In the genomic region with DNA sequence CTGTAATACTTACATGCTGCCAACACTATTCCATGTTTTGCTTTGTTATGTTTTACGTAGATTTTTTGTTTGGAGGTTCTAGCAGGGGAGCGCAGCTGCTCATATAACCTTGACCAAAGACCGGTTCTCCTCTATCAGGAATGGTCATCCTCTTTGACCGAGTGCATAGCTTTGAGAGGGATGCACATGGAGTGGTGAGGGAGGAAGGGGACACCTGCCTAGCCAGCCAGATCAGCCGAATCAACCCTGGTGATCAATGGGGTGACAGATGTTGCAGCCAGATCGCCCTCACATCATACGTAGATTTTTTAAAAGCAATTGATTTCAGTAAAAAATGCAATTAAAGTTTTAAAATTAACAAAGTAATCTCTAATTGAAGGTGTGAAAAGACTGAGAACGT, we compare ENCODE assay signal across 1 cellular context.
TF ChIP-seq lines count a peak whose summit lies in the region.

No MANE protein-coding gene starts in this region.

TF ChIP-seq in WTC11, 78 proteins besides CTCF, POLR2A, EP300 and RAD21 (continued from another document):
- TF ChIP-seq, protein P1, sequence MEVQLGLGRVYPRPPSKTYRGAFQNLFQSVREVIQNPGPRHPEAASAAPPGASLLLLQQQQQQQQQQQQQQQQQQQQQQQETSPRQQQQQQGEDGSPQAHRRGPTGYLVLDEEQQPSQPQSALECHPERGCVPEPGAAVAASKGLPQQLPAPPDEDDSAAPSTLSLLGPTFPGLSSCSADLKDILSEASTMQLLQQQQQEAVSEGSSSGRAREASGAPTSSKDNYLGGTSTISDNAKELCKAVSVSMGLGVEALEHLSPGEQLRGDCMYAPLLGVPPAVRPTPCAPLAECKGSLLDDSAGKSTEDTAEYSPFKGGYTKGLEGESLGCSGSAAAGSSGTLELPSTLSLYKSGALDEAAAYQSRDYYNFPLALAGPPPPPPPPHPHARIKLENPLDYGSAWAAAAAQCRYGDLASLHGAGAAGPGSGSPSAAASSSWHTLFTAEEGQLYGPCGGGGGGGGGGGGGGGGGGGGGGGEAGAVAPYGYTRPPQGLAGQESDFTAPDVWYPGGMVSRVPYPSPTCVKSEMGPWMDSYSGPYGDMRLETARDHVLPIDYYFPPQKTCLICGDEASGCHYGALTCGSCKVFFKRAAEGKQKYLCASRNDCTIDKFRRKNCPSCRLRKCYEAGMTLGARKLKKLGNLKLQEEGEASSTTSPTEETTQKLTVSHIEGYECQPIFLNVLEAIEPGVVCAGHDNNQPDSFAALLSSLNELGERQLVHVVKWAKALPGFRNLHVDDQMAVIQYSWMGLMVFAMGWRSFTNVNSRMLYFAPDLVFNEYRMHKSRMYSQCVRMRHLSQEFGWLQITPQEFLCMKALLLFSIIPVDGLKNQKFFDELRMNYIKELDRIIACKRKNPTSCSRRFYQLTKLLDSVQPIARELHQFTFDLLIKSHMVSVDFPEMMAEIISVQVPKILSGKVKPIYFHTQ (CRISPR knock-in tag; IDR thresholded peaks at IDR 0.05), result no peak
- TF ChIP-seq, protein P2, sequence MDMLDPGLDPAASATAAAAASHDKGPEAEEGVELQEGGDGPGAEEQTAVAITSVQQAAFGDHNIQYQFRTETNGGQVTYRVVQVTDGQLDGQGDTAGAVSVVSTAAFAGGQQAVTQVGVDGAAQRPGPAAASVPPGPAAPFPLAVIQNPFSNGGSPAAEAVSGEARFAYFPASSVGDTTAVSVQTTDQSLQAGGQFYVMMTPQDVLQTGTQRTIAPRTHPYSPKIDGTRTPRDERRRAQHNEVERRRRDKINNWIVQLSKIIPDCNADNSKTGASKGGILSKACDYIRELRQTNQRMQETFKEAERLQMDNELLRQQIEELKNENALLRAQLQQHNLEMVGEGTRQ (CRISPR knock-in tag; IDR thresholded peaks at IDR 0.05), result no peak
- TF ChIP-seq, protein P3, sequence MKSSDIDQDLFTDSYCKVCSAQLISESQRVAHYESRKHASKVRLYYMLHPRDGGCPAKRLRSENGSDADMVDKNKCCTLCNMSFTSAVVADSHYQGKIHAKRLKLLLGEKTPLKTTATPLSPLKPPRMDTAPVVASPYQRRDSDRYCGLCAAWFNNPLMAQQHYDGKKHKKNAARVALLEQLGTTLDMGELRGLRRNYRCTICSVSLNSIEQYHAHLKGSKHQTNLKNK (CRISPR knock-in tag; IDR thresholded peaks at IDR 0.05), result no peak
- TF ChIP-seq NFYB (CRISPR knock-in tag; conservative IDR thresholded peaks at IDR 0.05; ENCODE audit: low read depth), result no peak
- TF ChIP-seq, protein P4, sequence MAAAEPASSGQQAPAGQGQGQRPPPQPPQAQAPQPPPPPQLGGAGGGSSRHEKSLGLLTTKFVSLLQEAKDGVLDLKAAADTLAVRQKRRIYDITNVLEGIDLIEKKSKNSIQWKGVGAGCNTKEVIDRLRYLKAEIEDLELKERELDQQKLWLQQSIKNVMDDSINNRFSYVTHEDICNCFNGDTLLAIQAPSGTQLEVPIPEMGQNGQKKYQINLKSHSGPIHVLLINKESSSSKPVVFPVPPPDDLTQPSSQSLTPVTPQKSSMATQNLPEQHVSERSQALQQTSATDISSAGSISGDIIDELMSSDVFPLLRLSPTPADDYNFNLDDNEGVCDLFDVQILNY (CRISPR knock-in tag; IDR thresholded peaks at IDR 0.05), result no peak
- no peak for TF ChIP-seq PRRX2 (CRISPR knock-in tag; IDR thresholded peaks at IDR 0.05)
- TF ChIP-seq HMGA2 (CRISPR knock-in tag; IDR thresholded peaks at IDR 0.05), result no peak
- no peak for TF ChIP-seq FOXP1 (CRISPR knock-in tag; IDR thresholded peaks at IDR 0.05; ENCODE audit: borderline replicate concordance)
- TF ChIP-seq RORB (CRISPR knock-in tag; IDR thresholded peaks at IDR 0.05), result no peak
TF ChIP-seq in WTC11: peak in this region for 0.
